Comparison of ENCODE assay signal across 9 cellular contexts in genomic region chr15:99421172-99421656, GRCh38.
A peak's percentile ranks its signal among the peaks of the same experiment; 100 is the strongest.
DNase-seq lines count a peak whose midpoint lies in the region; ATAC-seq lines count a peak whose summit lies in the region.
"Had no signal": no experiment of that assay in that cellular context is flagged by ENCODE, and none has a peak within 500 bp of the region (broad histone marks: within the 10 kb centered on the region; RNA-seq: fewer than 3 reads in every experiment).

No MANE protein-coding gene starts in this region.

- CTCF ChIA-PET in CD8-positive, alpha-beta memory T cell (lab: Charles Lee): interaction anchor here (1.2 to 1.4 kb wide), 2 partner anchors 12 to 88 kb away, joined by 3 read pairs; no protein-coding TSS in a partner anchor

- peak; percentile 71 to 76 for ATAC-seq in naive thymus-derived CD8-positive, alpha-beta T cell
- no peak for ATAC-seq in GM18511 (IDR thresholded peaks at IDR 0.05; ENCODE audit: unreplicated experiment)
- no peak for ATAC-seq in HG02840 (IDR thresholded peaks at IDR 0.05; ENCODE audit: low FRiP score, unreplicated experiment)

- no peak overlapping the region for H3K4me3 ChIP-seq in CD8-positive, alpha-beta memory T cell (ENCODE audit: low read length)
- no peak overlapping the region for H3K4me3 ChIP-seq in SJCRH30

- peak overlapping the region in 7 of 8 donors; percentile 3 to 82 (median 63) for H3K27ac Mint-ChIP-seq in CD8-positive, alpha-beta memory T cell
- H3K27ac Mint-ChIP-seq in activated naive CD4-positive, alpha-beta T cell treated with anti-CD3 and anti-CD28 coated beads, Interleukin-2, amount 50 U/mL, for 24 hours: peak overlapping the region; percentile 91
- peak overlapping the region; percentile 85 to 98 (median 94) for H3K27ac Mint-ChIP-seq in naive thymus-derived CD8-positive, alpha-beta T cell

- H3K4me1 Mint-ChIP-seq in CD8-positive, alpha-beta memory T cell: peaks cover 20 to 48% (median 26%) of the 10 kb centered on the region in 3 donors
- peaks cover 66% of the 10 kb centered on the region for H3K4me1 Mint-ChIP-seq in activated naive CD4-positive, alpha-beta T cell treated with anti-CD3 and anti-CD28 coated beads, Interleukin-2, amount 50 U/mL, for 24 hours
- peaks cover 33 to 68% (median 57%) of the 10 kb centered on the region in 4 donors for H3K4me1 Mint-ChIP-seq in naive thymus-derived CD8-positive, alpha-beta T cell

- peaks cover 6 to 8% of the 10 kb centered on the region in 2 donors for H3K27me3 Mint-ChIP-seq in CD8-positive, alpha-beta memory T cell
- H3K27me3 Mint-ChIP-seq in activated naive CD4-positive, alpha-beta T cell treated with anti-CD3 and anti-CD28 coated beads, Interleukin-2, amount 50 U/mL, for 24 hours: no peaks in the 10 kb centered on the region
- H3K27me3 Mint-ChIP-seq in naive thymus-derived CD8-positive, alpha-beta T cell: no peaks in the 10 kb centered on the region

- DNase-seq in CD8-positive, alpha-beta memory T cell: peak in 3 of 5 donors; percentile 24 to 63 (median 59)
- DNase-seq in SJCRH30 (peak; percentile 60 to 64), ecto neural progenitor cell (ENCODE audit: low spot score) (no peak)
- peak in 8 of 10 donors; percentile 46 to 87 (median 62) for DNase-seq in naive thymus-derived CD8-positive, alpha-beta T cell
- no peak for DNase-seq in activated CD4-positive, CD25-positive, alpha-beta regulatory T cell treated with anti-CD3 and anti-CD28 coated beads, Interleukin-2, amount 50 U/mL, for 72 hours
- DNase-seq: NCI-H1092 treated with DMSO at 0.1 percent for 48 hours had no signal

- no peaks in the 10 kb centered on the region for H3K9me3 ChIP-seq in CD8-positive, alpha-beta memory T cell (ENCODE audit: low read length)
- no peaks in the 10 kb centered on the region; the same call in none of the 2 replicates for H3K9me3 ChIP-seq in SJCRH30 (replicated peaks)

- H3K36me3 ChIP-seq in CD8-positive, alpha-beta memory T cell (ENCODE audit: insufficient read depth, low read length): no peaks in the 10 kb centered on the region
- H3K36me3 ChIP-seq in SJCRH30: no peaks in the 10 kb centered on the region

- no peaks in the 10 kb centered on the region for H3K36me3 Mint-ChIP-seq in CD8-positive, alpha-beta memory T cell
- H3K36me3 Mint-ChIP-seq in activated naive CD4-positive, alpha-beta T cell treated with anti-CD3 and anti-CD28 coated beads, Interleukin-2, amount 50 U/mL, for 24 hours: peaks cover 2% of the 10 kb centered on the region
- peaks cover 0 to 4% (median 0%) of the 10 kb centered on the region in 3 donors for H3K36me3 Mint-ChIP-seq in naive thymus-derived CD8-positive, alpha-beta T cell

- no peaks in the 10 kb centered on the region for H3K27me3 ChIP-seq in CD8-positive, alpha-beta memory T cell (ENCODE audit: insufficient read depth, low read length, poor library complexity, severe bottlenecking)
- H3K27me3 ChIP-seq in SJCRH30: no peaks in the 10 kb centered on the region

- peaks cover 43% of the 10 kb centered on the region for H3K4me1 ChIP-seq in CD8-positive, alpha-beta memory T cell (ENCODE audit: insufficient read depth, low read length)
- H3K4me1 ChIP-seq in SJCRH30: peaks cover 11% of the 10 kb centered on the region

- peak overlapping the region in 6 of 7 donors; percentile 10 to 58 (median 32) for H3K4me3 Mint-ChIP-seq in CD8-positive, alpha-beta memory T cell
- peak overlapping the region; percentile 30 for H3K4me3 Mint-ChIP-seq in activated naive CD4-positive, alpha-beta T cell treated with anti-CD3 and anti-CD28 coated beads, Interleukin-2, amount 50 U/mL, for 24 hours
- H3K4me3 Mint-ChIP-seq in naive thymus-derived CD8-positive, alpha-beta T cell: peak overlapping the region; percentile 54 to 84 (median 74)

- H3K27ac ChIP-seq in CD8-positive, alpha-beta memory T cell (ENCODE audit: low read depth, low read length): no peak overlapping the region
- no peak overlapping the region for H3K27ac ChIP-seq in SJCRH30

- POLR2A ChIA-PET in CD8-positive, alpha-beta memory T cell (lab: Charles Lee): no interaction called here
- POLR2A ChIA-PET in naive thymus-derived CD8-positive, alpha-beta T cell (lab: Charles Lee): interaction anchor here (0.7 to 2.2 kb wide), 18 partner anchors 9 to 145 kb away, joined by 3 to 33 read pairs (median 6); partner anchors contain the start of gene MEF2A

- peaks cover 0 to 4% (median 0%) of the 10 kb centered on the region in 5 donors for H3K9me3 Mint-ChIP-seq in CD8-positive, alpha-beta memory T cell
- no peaks in the 10 kb centered on the region for H3K9me3 Mint-ChIP-seq in activated naive CD4-positive, alpha-beta T cell treated with anti-CD3 and anti-CD28 coated beads, Interleukin-2, amount 50 U/mL, for 24 hours
- H3K9me3 Mint-ChIP-seq in naive thymus-derived CD8-positive, alpha-beta T cell: peaks cover 0 to 4% (median 0%) of the 10 kb centered on the region in 9 donors

Comparison
In these comparisons a context has a peak if more than half of its experiments do, and no peak if none do; other contexts are left out.
1. DNase-seq: peak in CD8-positive, alpha-beta memory T cell (3 of 5), SJCRH30 (2 of 2) and naive thymus-derived CD8-positive, alpha-beta T cell (8 of 10); none in activated CD4-positive, CD25-positive, alpha-beta regulatory T cell treated with anti-CD3 and anti-CD28 coated beads, Interleukin-2, amount 50 U/mL, for 72 hours (single experiment) and ecto neural progenitor cell (single experiment).
2. ATAC-seq: peak in naive thymus-derived CD8-positive, alpha-beta T cell (2 of 2); none in GM18511 (single experiment) and HG02840 (single experiment).
3. Peak in every context shown above with its lines, with median percentiles within 50 percentile points of each other: H3K27ac Mint-ChIP-seq and H3K4me3 Mint-ChIP-seq.